Comparison of ENCODE assay signal across 8 cellular contexts in genomic region chr12:14771651-14772137, GRCh38. TPM values are rescaled to one million over a fixed set of nuclear protein-coding genes. Genes with fewer than 3 reads are reported as not detected.
DNase-seq lines count a peak whose midpoint lies in the region; ATAC-seq and TF ChIP-seq lines count a peak whose summit lies in the region.

No MANE protein-coding gene starts in this region.

- H3K9me3 ChIP-seq in BE2C (no peaks in the 10 kb centered on the region), KOPT-K1 (ENCODE audit: insufficient read depth, low read length, poor library complexity, severe bottlenecking) (no peaks in the 10 kb centered on the region)

- no peaks in the 10 kb centered on the region for H3K9me3 Mint-ChIP-seq in stimulated activated effector memory CD8-positive, alpha-beta T cell treated with anti-CD3 and anti-CD28 coated beads, Interleukin-12 subunit alpha, Interleukin-12 subunit beta, amount 100 ng/mL, for 72 hours

- peaks cover 3% of the 10 kb centered on the region; the same call in 1 of the 2 replicates for H3K4me1 ChIP-seq in BE2C

- peak overlapping the region; percentile 100 for H3K4me3 Mint-ChIP-seq in stimulated activated effector memory CD8-positive, alpha-beta T cell treated with anti-CD3 and anti-CD28 coated beads, Interleukin-12 subunit alpha, Interleukin-12 subunit beta, amount 100 ng/mL, for 72 hours

- no peak for TF ChIP-seq CTCF in BE2C (IDR thresholded peaks at IDR 0.05; ENCODE audit: low read depth, low read length)

- peak overlapping the region; percentile 98; the same call in 1 of the 2 replicates for H3K4me3 ChIP-seq in BE2C (ENCODE audit: low read depth, low read length)

- H3K27me3 ChIP-seq in BE2C: no peaks in the 10 kb centered on the region

- peak overlapping the region; percentile 93 for H3K27ac ChIP-seq in KOPT-K1 (ENCODE audit: low read depth, low read length, poor library complexity, severe bottlenecking)

- H3K36me3 Mint-ChIP-seq in stimulated activated effector memory CD8-positive, alpha-beta T cell treated with anti-CD3 and anti-CD28 coated beads, Interleukin-12 subunit alpha, Interleukin-12 subunit beta, amount 100 ng/mL, for 72 hours: peaks cover 78% of the 10 kb centered on the region

- no peak for ATAC-seq in stimulated activated effector memory CD8-positive, alpha-beta T cell treated with anti-CD3 and anti-CD28 coated beads, Interleukin-12 subunit alpha, Interleukin-12 subunit beta, amount 100 ng/mL, for 72 hours
- ATAC-seq in HG03432 (IDR thresholded peaks at IDR 0.05; ENCODE audit: unreplicated experiment): no peak
- ATAC-seq in HG03175 (IDR thresholded peaks at IDR 0.05; ENCODE audit: unreplicated experiment): no peak

- peaks cover 57% of the 10 kb centered on the region for H3K4me1 Mint-ChIP-seq in stimulated activated effector memory CD8-positive, alpha-beta T cell treated with anti-CD3 and anti-CD28 coated beads, Interleukin-12 subunit alpha, Interleukin-12 subunit beta, amount 100 ng/mL, for 72 hours

- DNase-seq in BE2C: no peak
- DNase-seq in activated T-cell treated with anti-CD3 and anti-CD28 coated beads, Interleukin-2, amount 50 U/mL, for 1 hour: peak; percentile 53
- peak; percentile 43 for DNase-seq in iPS-NIHi11 (ENCODE audit: low spot score)
- DNase-seq in stimulated activated effector memory CD8-positive, alpha-beta T cell treated with anti-CD3 and anti-CD28 coated beads, Interleukin-12 subunit alpha, Interleukin-12 subunit beta, amount 100 ng/mL, for 72 hours (ENCODE audit: low spot score in 2 of 2): no peak
- DNase-seq in COLO668 (lab: John Stamatoyannopoulos, UW; ENCODE audit: unreplicated experiment): no peak

- H3K27ac Mint-ChIP-seq in stimulated activated effector memory CD8-positive, alpha-beta T cell treated with anti-CD3 and anti-CD28 coated beads, Interleukin-12 subunit alpha, Interleukin-12 subunit beta, amount 100 ng/mL, for 72 hours: peak overlapping the region; percentile 99

- H3K36me3 ChIP-seq in BE2C (no peaks in the 10 kb centered on the region), KOPT-K1 (ENCODE audit: insufficient read depth, low read length) (peaks cover 12% of the 10 kb centered on the region)

RNA-seq across cellular contexts. Expression of gene WBP11, which starts 31.6 kb away (rescaled TPM):
- 117 TPM for polyA plus RNA-seq in BE2C (2012; ENCODE audit: insufficient read depth, insufficient read length, low read depth)

RNA-seq across cellular contexts. Expression of gene C12orf60, which starts 31.8 kb away (rescaled TPM):
- 7.1 TPM for polyA plus RNA-seq in BE2C (2012; ENCODE audit: insufficient read depth, insufficient read length, low read depth)

RNA-seq across cellular contexts. Expression of gene SMCO3, which starts 42.3 kb away (rescaled TPM):
- polyA plus RNA-seq in BE2C (2012; ENCODE audit: insufficient read depth, insufficient read length, low read depth): not detected

Comparison
In these comparisons a context has a peak if more than half of its experiments do, and no peak if none do; other contexts are left out.
1. DNase-seq: peak in activated T-cell treated with anti-CD3 and anti-CD28 coated beads, Interleukin-2, amount 50 U/mL, for 1 hour (single experiment) and iPS-NIHi11 (single experiment); none in BE2C (single experiment), stimulated activated effector memory CD8-positive, alpha-beta T cell treated with anti-CD3 and anti-CD28 coated beads, Interleukin-12 subunit alpha, Interleukin-12 subunit beta, amount 100 ng/mL, for 72 hours (0 of 2) and COLO668 (single experiment).